1 cellular context compared by ENCODE assay signal in genomic region chr3:156498307-156498706, GRCh38.
TF ChIP-seq lines count a peak whose summit lies in the region.

No MANE protein-coding gene starts in this region.

TF ChIP-seq in HepG2, 621 proteins besides CTCF, POLR2A, EP300 and RAD21:
- no peak for TF ChIP-seq SKIL (CRISPR knock-in tag; IDR thresholded peaks at IDR 0.05; ENCODE audit: borderline replicate concordance)
- TF ChIP-seq TCF7L2 (IDR thresholded peaks at IDR 0.05; ENCODE audit: low read depth, low read length) = no peak
- peak; percentile 87 for TF ChIP-seq ZNF431 (CRISPR knock-in tag; IDR thresholded peaks at IDR 0.05; ENCODE audit: borderline replicate concordance, low read depth)
- TF ChIP-seq SPEN (CRISPR knock-in tag; IDR thresholded peaks at IDR 0.05; ENCODE audit: low read depth) = no peak
- TF ChIP-seq ZNF329 (CRISPR knock-in tag; IDR thresholded peaks at IDR 0.05; ENCODE audit: low read depth) = no peak
- TF ChIP-seq ZMYM2 (CRISPR knock-in tag; IDR thresholded peaks at IDR 0.05) = no peak
